In the genomic region with DNA sequence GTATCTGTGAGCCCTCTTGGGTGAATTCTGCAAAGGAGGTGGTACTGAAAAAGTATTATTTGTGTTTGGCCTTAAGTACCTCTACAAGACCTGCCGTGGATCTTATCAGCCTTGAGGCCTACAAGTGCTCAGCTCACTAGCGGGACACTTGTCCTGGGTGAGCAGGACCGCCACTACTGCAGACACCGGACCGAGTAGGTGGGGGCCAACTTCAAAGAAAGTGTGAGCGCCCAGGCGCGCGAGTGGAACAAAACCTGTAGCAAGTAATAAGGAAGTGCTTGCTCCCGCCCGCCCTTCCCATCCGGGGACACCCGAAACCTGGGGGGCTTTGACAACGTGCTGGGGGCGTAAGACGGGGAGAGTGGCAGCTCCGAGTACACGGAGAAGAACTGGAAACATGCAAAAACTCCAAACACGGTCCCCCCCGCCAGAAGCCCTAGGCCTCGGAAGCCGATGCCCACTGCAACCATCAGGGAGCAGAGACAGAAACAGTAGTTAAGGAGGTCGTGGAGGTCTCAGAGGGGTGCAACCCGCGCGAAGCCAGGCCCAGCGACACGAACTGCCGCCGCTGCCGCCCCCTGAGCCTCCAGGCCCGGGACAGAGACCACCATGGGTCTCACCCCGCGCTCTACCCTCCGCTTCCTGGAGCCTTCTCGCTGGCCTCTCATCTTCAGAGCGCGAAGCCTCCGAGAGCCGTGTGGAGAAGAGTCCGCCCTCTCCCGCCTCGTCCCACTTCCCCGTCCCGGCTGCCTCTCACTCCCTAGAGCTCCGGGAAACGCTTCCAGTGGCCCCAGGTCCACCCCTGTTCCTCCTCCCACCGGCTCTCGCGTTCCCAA, we compare ENCODE assay signal across 8 cellular contexts. TPM values are rescaled to one million over a fixed set of nuclear protein-coding genes. Genes with fewer than 3 reads are reported as not detected.
DNase-seq lines count a peak whose midpoint lies in the region; ATAC-seq and TF ChIP-seq lines count a peak whose summit lies in the region.

No MANE protein-coding gene starts in this region.

- peaks cover 27% of the 10 kb centered on the region for H4K20me1 ChIP-seq in MM.1S (ENCODE audit: insufficient read depth, low read length)

- H3K4me3 Mint-ChIP-seq in memory B cell: peak overlapping the region; percentile 89

- H3K9me3 Mint-ChIP-seq in memory B cell: no peaks in the 10 kb centered on the region

- H3K27me3 Mint-ChIP-seq in memory B cell: no peaks in the 10 kb centered on the region

- H3K36me3 Mint-ChIP-seq in memory B cell: peaks cover 5% of the 10 kb centered on the region

- H3K4me3 ChIP-seq in AG04450 (ENCODE audit: low read depth, low read length) (peak overlapping the region; percentile 98), MM.1S (ENCODE audit: low read length) (peak overlapping the region; percentile 98)

- H3K27ac Mint-ChIP-seq in memory B cell: peak overlapping the region; percentile 98

- H3K9ac ChIP-seq in MM.1S (ENCODE audit: low read length): peak overlapping the region; percentile 99

- TF ChIP-seq CTCF in AG04450 (IDR thresholded peaks at IDR 0.05; ENCODE audit: low read depth, low read length) (no peak), MM.1S (IDR thresholded peaks at IDR 0.05; ENCODE audit: low read length) (no peak)

- H3K27me3 ChIP-seq in AG04450 (ENCODE audit: control insufficient read depth, insufficient read depth, low read length) (no peaks in the 10 kb centered on the region), MM.1S (replicated peaks; ENCODE audit: insufficient read depth, low read length) (no peaks in the 10 kb centered on the region)

- H3K4me1 Mint-ChIP-seq in memory B cell: peaks cover 11% of the 10 kb centered on the region

- POLR2A ChIA-PET in AG04450 (lab: Yijun Ruan, JAX): interaction anchor here (0.5 to 1.6 kb wide), 7 partner anchors 9 to 728 kb away, joined by 3 to 9 read pairs (median 4); no protein-coding TSS in a partner anchor

- peaks cover 4% of the 10 kb centered on the region; the same call in 1 of the 2 replicates for H3K36me3 ChIP-seq in MM.1S (replicated peaks; ENCODE audit: insufficient read depth, low read length)

- peak; percentile 8 for DNase-seq in AG04450 (ENCODE audit: low read depth, low spot score)
- DNase-seq in MM.1S: peak; percentile 62
- DNase-seq in activated CD4-positive, alpha-beta T cell treated with anti-CD3 and anti-CD28 coated beads, Interleukin-2, amount 50 U/mL, for 48 hours: peak; percentile 55 to 64
- DNase-seq in ecto neural progenitor cell (ENCODE audit: low spot score): peak; percentile 61
- DNase-seq in memory B cell (ENCODE audit: low spot score in 2 of 2): peak; percentile 38 to 47
- peak; percentile 17 for DNase-seq in stimulated activated CD8-positive, alpha-beta memory T cell treated with anti-CD3 and anti-CD28 coated beads, Interleukin-15, amount 100 ng/mL, for 1 hour (ENCODE audit: low read depth)
- DNase-seq in foreskin melanocyte: no peak

- no peaks in the 10 kb centered on the region for H3K9me2 ChIP-seq in MM.1S (replicated peaks; ENCODE audit: insufficient read depth, low read length)

- no peaks in the 10 kb centered on the region for H3K4me1 ChIP-seq in MM.1S (ENCODE audit: low read length)

- CTCF ChIA-PET in AG04450 (lab: Charles Lee): interaction anchor here (1.9 kb wide), 1 partner anchor 127 kb away, joined by 5 read pairs; no protein-coding TSS in a partner anchor

- H3K9me3 ChIP-seq in AG04450 (ENCODE audit: control insufficient read depth, insufficient read depth, low read length) (peaks cover 6% of the 10 kb centered on the region; the same call in 1 of the 2 replicates), MM.1S (replicated peaks; ENCODE audit: insufficient read depth, low read length) (no peaks in the 10 kb centered on the region)

- peak overlapping the region; percentile 87 for H2AFZ ChIP-seq in MM.1S (ENCODE audit: low read length)

- H3K27ac ChIP-seq in AG04450 (ENCODE audit: low read depth, low read length): peak overlapping the region; percentile 98
- peak overlapping the region; percentile 92 for H3K27ac ChIP-seq in MM.1S (ENCODE audit: low read length)

- H3K4me2 ChIP-seq in MM.1S (ENCODE audit: low read depth, low read length): peak overlapping the region; percentile 74

- H3K79me2 ChIP-seq in MM.1S (ENCODE audit: low read length): peaks cover 56% of the 10 kb centered on the region

- ATAC-seq in GM19395 (IDR thresholded peaks at IDR 0.05; ENCODE audit: unreplicated experiment): peak; percentile 0
- ATAC-seq in memory B cell (ENCODE audit: low read depth): no peak

- H3F3A ChIP-seq in MM.1S (ENCODE audit: insufficient read depth, low read length): peaks cover 10% of the 10 kb centered on the region

RNA-seq across cellular contexts. Expression of a gene that starts 0.6 kb away (rescaled TPM):
- polyA plus RNA-seq in AG04450 (2011; rRNA removed): 151 and 195 TPM in 2 replicates
- 672 and 771 TPM in 2 replicates for polyA minus RNA-seq in AG04450 (2011; rRNA and poly(A)+ RNA removed)

RNA-seq across cellular contexts. Expression of a gene that starts 55.5 kb away (rescaled TPM):
- polyA plus RNA-seq in AG04450 (2011; rRNA removed): 11.7 and 15.0 TPM in 2 replicates
- 34.1 and 46.9 TPM in 2 replicates for polyA minus RNA-seq in AG04450 (2011; rRNA and poly(A)+ RNA removed)
